22 cellular contexts compared by ENCODE assay signal in the genomic region with DNA sequence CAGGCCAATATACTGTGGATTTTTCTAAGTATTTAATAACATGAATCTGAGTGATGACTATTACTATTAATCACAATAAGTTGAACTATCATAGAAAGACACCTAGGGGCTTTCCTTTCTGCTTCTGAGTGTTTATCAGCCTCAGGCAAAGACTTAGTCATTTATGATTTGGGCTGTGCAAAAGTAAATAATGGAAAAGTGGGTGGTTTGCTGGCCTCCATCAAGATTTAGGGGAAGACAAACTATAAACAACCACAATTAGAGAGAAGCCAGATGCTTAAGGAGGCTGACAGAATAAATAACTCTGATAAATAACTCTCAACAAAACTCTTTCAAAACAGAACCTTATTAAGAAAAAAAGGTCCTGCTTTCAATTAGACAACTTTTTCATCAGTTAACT.
DNase-seq lines count a peak whose midpoint lies in the region; ATAC-seq and TF ChIP-seq lines count a peak whose summit lies in the region.
"Had no signal": no experiment of that assay in that cellular context is flagged by ENCODE, and none has a peak within 500 bp of the region (broad histone marks: within the 10 kb centered on the region; RNA-seq: fewer than 3 reads in every experiment).

No MANE protein-coding gene starts in this region.

- H3K4me3 Mint-ChIP-seq in WTC11 = no peak overlapping the region
- H3K4me3 Mint-ChIP-seq: endodermal cell had no signal

- no peaks in the 10 kb centered on the region for H3K27me3 ChIP-seq in foreskin keratinocyte
- no peaks in the 10 kb centered on the region; the same call in 1 of the 2 replicates for H3K27me3 ChIP-seq in H7 (ENCODE audit: control insufficient read depth, insufficient read depth, low read length)
- H3K27me3 ChIP-seq in heart right ventricle = peaks cover 0 to 3% (median 0%) of the 10 kb centered on the region in 7 donors

- no peaks in the 10 kb centered on the region for H3K27me3 Mint-ChIP-seq in WTC11 (ENCODE audit: low read depth)

- H3K36me3 ChIP-seq in H7 (replicated peaks; ENCODE audit: control insufficient read depth, insufficient read depth, low read length) = no peaks in the 10 kb centered on the region
- H3K36me3 ChIP-seq in heart right ventricle = no peaks in the 10 kb centered on the region

- H3K4me1 Mint-ChIP-seq in WTC11 = no peaks in the 10 kb centered on the region

- POLR2A ChIA-PET in WTC11 (lab: Charles Lee) = no interaction called here

- DNase-seq in A172 (ENCODE audit: low spot score) (peak; percentile 19), GM04504 (ENCODE audit: low read depth) (peak; percentile 54), RPMI7951 (ENCODE audit: low read depth) (peak; percentile 74), foreskin keratinocyte (peak; percentile 7 to 33), WTC11 (ENCODE audit: low spot score) (no peak), H7 (no peak), heart right ventricle (no peak)
- DNase-seq: activated CD4-positive, alpha-beta T cell treated with anti-CD3 and anti-CD28 coated beads for 4 hours; activated CD8-positive, alpha-beta memory T cell treated with anti-CD3 and anti-CD28 coated beads, Interleukin-2, amount 50 U/mL, for 48 hours; activated gamma-delta T cell; anterior cingulate cortex; endodermal cell; left colon; NCI-H146; NCI-H82; nucleus accumbens; right cardiac atrium; stimulated activated naive CD4-positive, alpha-beta T cell treated with Interleukin-2 at 50 U/mL for 16 hours; T-helper 9 cell; trophoblast cell had no signal

- intact Hi-C loops in heart right ventricle (cut with DNase I) = loop anchor here in 2 of 10 donors (1.0 to 10.0 kb wide), 3 partner anchors 9 to 398 kb away; no protein-coding TSS in a partner anchor

- ATAC-seq in foreskin keratinocyte (peak; percentile 90), WTC11 (no peak), GM18520 (IDR thresholded peaks at IDR 0.05; ENCODE audit: unreplicated experiment) (no peak), heart right ventricle (no peak)
- ATAC-seq: left colon, right cardiac atrium, SK-N-SH treated with all-trans-retinoic acid at 6 μM for 48 hours had no signal

- H3K36me3 Mint-ChIP-seq in WTC11 = peaks cover 19% of the 10 kb centered on the region

- H3K27ac ChIP-seq in foreskin keratinocyte (no peak overlapping the region), heart right ventricle (no peak overlapping the region)

- no peaks in the 10 kb centered on the region for H3K9me3 ChIP-seq in heart right ventricle

- H3K27ac Mint-ChIP-seq in WTC11 = no peak overlapping the region

- TF ChIP-seq CTCF in foreskin keratinocyte (conservative IDR thresholded peaks at IDR 0.05) = no peak
- TF ChIP-seq CTCF in WTC11 (IDR thresholded peaks at IDR 0.05) = no peak
- no peak for TF ChIP-seq CTCF in heart right ventricle (IDR thresholded peaks at IDR 0.05)

- H3K9me3 Mint-ChIP-seq in WTC11 = 0 out of 2 replicates have a peak, but pooled peaks cover 4% of the 10 kb centered on the region
- H3K9me3 Mint-ChIP-seq: endodermal cell had no signal

- CTCF ChIA-PET in WTC11 (lab: Charles Lee) = no interaction called here

- H3K4me1 ChIP-seq in foreskin keratinocyte (peaks cover 3% of the 10 kb centered on the region), heart right ventricle (peaks cover 0 to 5% (median 0%) of the 10 kb centered on the region in 9 donors)

- H3K4me3 ChIP-seq in H7 (ENCODE audit: insufficient read depth, low read depth, low read length) (no peak overlapping the region), heart right ventricle (no peak overlapping the region)

TF ChIP-seq in WTC11, 78 proteins besides CTCF, POLR2A, EP300 and RAD21:
- TF ChIP-seq NFE2L1 (CRISPR knock-in tag; IDR thresholded peaks at IDR 0.05) (no peak), SMAD3 (CRISPR knock-in tag; IDR thresholded peaks at IDR 0.05; ENCODE audit: borderline replicate concordance) (no peak), SP1 (CRISPR knock-in tag; conservative IDR thresholded peaks at IDR 0.05) (no peak), ELF4 (CRISPR knock-in tag; IDR thresholded peaks at IDR 0.05; ENCODE audit: low read depth) (no peak), GRHL2 (CRISPR knock-in tag; IDR thresholded peaks at IDR 0.05; ENCODE audit: insufficient replicate concordance, severe bottlenecking) (no peak)
- TF ChIP-seq, protein P1, sequence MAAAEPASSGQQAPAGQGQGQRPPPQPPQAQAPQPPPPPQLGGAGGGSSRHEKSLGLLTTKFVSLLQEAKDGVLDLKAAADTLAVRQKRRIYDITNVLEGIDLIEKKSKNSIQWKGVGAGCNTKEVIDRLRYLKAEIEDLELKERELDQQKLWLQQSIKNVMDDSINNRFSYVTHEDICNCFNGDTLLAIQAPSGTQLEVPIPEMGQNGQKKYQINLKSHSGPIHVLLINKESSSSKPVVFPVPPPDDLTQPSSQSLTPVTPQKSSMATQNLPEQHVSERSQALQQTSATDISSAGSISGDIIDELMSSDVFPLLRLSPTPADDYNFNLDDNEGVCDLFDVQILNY (CRISPR knock-in tag; IDR thresholded peaks at IDR 0.05) = no peak
- TF ChIP-seq, protein P2, sequence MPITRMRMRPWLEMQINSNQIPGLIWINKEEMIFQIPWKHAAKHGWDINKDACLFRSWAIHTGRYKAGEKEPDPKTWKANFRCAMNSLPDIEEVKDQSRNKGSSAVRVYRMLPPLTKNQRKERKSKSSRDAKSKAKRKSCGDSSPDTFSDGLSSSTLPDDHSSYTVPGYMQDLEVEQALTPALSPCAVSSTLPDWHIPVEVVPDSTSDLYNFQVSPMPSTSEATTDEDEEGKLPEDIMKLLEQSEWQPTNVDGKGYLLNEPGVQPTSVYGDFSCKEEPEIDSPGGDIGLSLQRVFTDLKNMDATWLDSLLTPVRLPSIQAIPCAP (CRISPR knock-in tag; IDR thresholded peaks at IDR 0.05) = no peak

Comparison
In these comparisons a context has a peak if more than half of its experiments do, and no peak if none do; other contexts are left out.
1. DNase-seq: peak in A172 (single experiment), GM04504 (single experiment), RPMI7951 (single experiment) and foreskin keratinocyte (2 of 2); none in WTC11 (single experiment), H7 (single experiment) and heart right ventricle (0 of 2).